ENCODE assay signal across 8 cellular contexts in genomic region chr11:118435893-118436624, GRCh38. TPM values are rescaled to one million over a fixed set of nuclear protein-coding genes. Genes with fewer than 3 reads are reported as not detected.
DNase-seq lines count a peak whose midpoint lies in the region; TF ChIP-seq lines count a peak whose summit lies in the region.

TSS of gene KMT2A (plus strand) at chr11:118436492. CDS start at chr11:118436513, 21 bp downstream.

- H3K9ac ChIP-seq in neuronal stem cell (ENCODE audit: low read depth, low read length, poor library complexity) (peak within 1 kb of the TSS; percentile 98), subcutaneous abdominal adipose tissue (ENCODE audit: low read length in 5 of 5) (peak within 1 kb of the TSS in 4 of 5 donors; percentile 62 to 88 (median 86))

- H3K27me3 ChIP-seq in SJSA1 (replicated peaks) = no peaks in the 10 kb centered on the region
- no peaks in the 10 kb centered on the region for H3K27me3 ChIP-seq in neuronal stem cell (ENCODE audit: control insufficient read depth in 3 of 3, insufficient read depth in 3 of 3, low read depth in 1 of 3, low read length in 3 of 3)
- H3K27me3 ChIP-seq in subcutaneous abdominal adipose tissue (ENCODE audit: control insufficient read depth in 5 of 5, insufficient read depth in 4 of 5, low read length in 5 of 5) = no peaks in the 10 kb centered on the region

- DNase-seq in G401 (ENCODE audit: low spot score) = peak; percentile 97
- DNase-seq in HEK293T (ENCODE audit: extremely low spot score) = peak; percentile 89
- peak; percentile 92 for DNase-seq in MV-4-11 (lab: John Stamatoyannopoulos, UW)
- DNase-seq in SJSA1 (ENCODE audit: low read depth in 1 of 2, low spot score in 2 of 2) = peak; percentile 93
- DNase-seq in activated naive CD4-positive, alpha-beta T cell (lab: John Stamatoyannopoulos, UW) = peak; percentile 91 to 98 (median 92)
- peak; percentile 98 for DNase-seq in foreskin melanocyte
- DNase-seq in neuronal stem cell (ENCODE audit: low spot score) = peak; percentile 100

- peak within 1 kb of the TSS; percentile 99 for H2BK5ac ChIP-seq in neuronal stem cell (ENCODE audit: low read length)

- peak within 1 kb of the TSS; percentile 96 for H3K18ac ChIP-seq in neuronal stem cell (ENCODE audit: low read length)

- no peak within 1 kb of the TSS for H4K8ac ChIP-seq in neuronal stem cell (ENCODE audit: low read depth, low read length)

- no peaks in the 10 kb centered on the region for H3K9me3 ChIP-seq in SJSA1 (replicated peaks)
- no peaks in the 10 kb centered on the region for H3K9me3 ChIP-seq in neuronal stem cell (replicated peaks in 1 of 2; ENCODE audit: control insufficient read depth in 2 of 2, insufficient read depth in 1 of 2, low read depth in 1 of 2, low read length in 2 of 2)
- H3K9me3 ChIP-seq in subcutaneous abdominal adipose tissue (ENCODE audit: control insufficient read depth in 5 of 5, low read length in 5 of 5) = no peaks in the 10 kb centered on the region

- no peak within 1 kb of the TSS for H2BK120ac ChIP-seq in neuronal stem cell (ENCODE audit: low read depth, low read length)

- no peak within 1 kb of the TSS for H2BK12ac ChIP-seq in neuronal stem cell (ENCODE audit: low read length)

- H4K91ac ChIP-seq in neuronal stem cell (ENCODE audit: low read depth, low read length, poor library complexity) = no peak within 1 kb of the TSS

- no CpG with 5 or more reads among the region's 83 CpGs for WGBS in neuronal stem cell (ENCODE audit: extremely low coverage in 2 of 2, insufficient read length in 2 of 2, insufficient replicate concordance in 1 of 2), 2 donors

- H3K36me3 ChIP-seq in SJSA1 (0 out of 2 replicates have a peak, but pooled peaks cover 9% of the 10 kb centered on the region), neuronal stem cell (replicated peaks in 1 of 2; ENCODE audit: control insufficient read depth in 2 of 2, insufficient read depth in 2 of 2, low read length in 2 of 2) (peaks cover 0 to 23% of the 10 kb centered on the region in 2 donors), subcutaneous abdominal adipose tissue (ENCODE audit: control insufficient read depth in 5 of 5, insufficient read depth in 5 of 5, low read length in 5 of 5) (no peaks in the 10 kb centered on the region)

- H3K4me1 ChIP-seq in SJSA1 (replicated peaks) (peaks cover 8% of the 10 kb centered on the region), neuronal stem cell (ENCODE audit: control insufficient read depth in 2 of 2, insufficient read depth in 1 of 2, low read depth in 1 of 2, low read length in 2 of 2) (peaks cover 4 to 20% of the 10 kb centered on the region in 2 donors), subcutaneous abdominal adipose tissue (ENCODE audit: control insufficient read depth in 5 of 5, insufficient read depth in 5 of 5, low read length in 5 of 5) (peaks cover 0 to 57% (median 46%) of the 10 kb centered on the region in 5 donors)

- H2BK15ac ChIP-seq in neuronal stem cell (ENCODE audit: low read length) = peak within 1 kb of the TSS; percentile 71

- peak within 1 kb of the TSS; percentile 67 for H3K23ac ChIP-seq in neuronal stem cell (ENCODE audit: low read depth, low read length, poor library complexity)

- no peaks in the 10 kb centered on the region for H3K79me1 ChIP-seq in neuronal stem cell (ENCODE audit: low read depth, low read length)

- in situ Hi-C loops in G401 (cut with HindIII; ENCODE audit: low sequenced_read_pairs) = no loop called here

- peak within 1 kb of the TSS; percentile 93 for H2AK5ac ChIP-seq in neuronal stem cell (ENCODE audit: low read depth, low read length)

- H3K4me2 ChIP-seq in neuronal stem cell (ENCODE audit: insufficient read depth, low read length, poor library complexity, severe bottlenecking) = peak within 1 kb of the TSS; percentile 89

- CTCF ChIA-PET in HEK293T (lab: Yijun Ruan, JAX) = interaction anchor here (0.6 kb wide), 2 partner anchors 20 to 79 kb away, joined by 3 to 5 read pairs; no protein-coding TSS in a partner anchor

- peak within 1 kb of the TSS; percentile 88 for H2AFZ ChIP-seq in neuronal stem cell (ENCODE audit: low read length)

- peak within 1 kb of the TSS; percentile 87 for H3K14ac ChIP-seq in neuronal stem cell (ENCODE audit: low read length)

- no peak within 1 kb of the TSS for H3K4ac ChIP-seq in neuronal stem cell (ENCODE audit: low read length)

- POLR2A ChIA-PET in HEK293T (lab: Yijun Ruan, JAX) = interaction anchor here (0.8 to 1.8 kb wide), 10 partner anchors 10 to 61 kb away, joined by 3 to 8 read pairs (median 4); no protein-coding TSS in a partner anchor

- H3K4me3 ChIP-seq in SJSA1 (peak within 1 kb of the TSS; percentile 72), neuronal stem cell (ENCODE audit: low read length in 2 of 2) (peak within 1 kb of the TSS; percentile 85 to 97), subcutaneous abdominal adipose tissue (ENCODE audit: low read depth in 1 of 5, low read length in 5 of 5) (peak within 1 kb of the TSS; percentile 70 to 95 (median 86))

- H3K27ac ChIP-seq in SJSA1 (peak within 1 kb of the TSS; percentile 57), neuronal stem cell (replicated peaks; ENCODE audit: low read length) (peak within 1 kb of the TSS; percentile 97), subcutaneous abdominal adipose tissue (ENCODE audit: low read depth, low read length) (peak within 1 kb of the TSS; percentile 81)

TF ChIP-seq in HEK293T, 16 proteins besides CTCF, POLR2A, EP300 and RAD21:
- TF ChIP-seq CTBP1 (IDR thresholded peaks at IDR 0.05; ENCODE audit: borderline replicate concordance) = peak; percentile 63; the same call in 1 of the 2 replicates
- TF ChIP-seq FOXK2 (IDR thresholded peaks at IDR 0.05) = no peak
- TF ChIP-seq FOXA1 (IDR thresholded peaks at IDR 0.05) = no peak
- no peak for TF ChIP-seq HDGF (IDR thresholded peaks at IDR 0.05; ENCODE audit: borderline replicate concordance)
- TF ChIP-seq TARDBP (IDR thresholded peaks at IDR 0.05) = peak; percentile 98
- peak; percentile 100 for TF ChIP-seq LEF1 (IDR thresholded peaks at IDR 0.05; ENCODE audit: borderline replicate concordance)
- TF ChIP-seq BHLHE40 (IDR thresholded peaks at IDR 0.05; ENCODE audit: borderline replicate concordance) = no peak
- TF ChIP-seq ZNF384 (IDR thresholded peaks at IDR 0.05) = no peak
- TF ChIP-seq PKNOX1 (IDR thresholded peaks at IDR 0.05) = no peak
- peak; percentile 98 for TF ChIP-seq FOXM1 (IDR thresholded peaks at IDR 0.05; ENCODE audit: borderline replicate concordance)
- no peak for TF ChIP-seq SUZ12 (IDR thresholded peaks at IDR 0.05)
- no peak for TF ChIP-seq L3MBTL2 (conservative IDR thresholded peaks at IDR 0.05)
- TF ChIP-seq ELF4 (IDR thresholded peaks at IDR 0.05) = no peak
- TF ChIP-seq NFRKB (IDR thresholded peaks at IDR 0.05) = no peak; the same call in 1 of the 2 replicates
- no peak for TF ChIP-seq SP1 (IDR thresholded peaks at IDR 0.05)
- peak; percentile 91 for TF ChIP-seq ARNT (IDR thresholded peaks at IDR 0.05)

RNA-seq across cellular contexts. Expression of gene KMT2A, which starts in this region (rescaled TPM):
- 6.6 and 20.5 TPM in 2 replicates for total RNA-seq in G401 (2014; rRNA removed; shearing (Covaris generic))
- 12.8 and 13.4 TPM in 2 replicates for total RNA-seq in SJSA1 (2014; rRNA removed; shearing (Covaris generic))
- 15.7 TPM for polyA plus RNA-seq in neuronal stem cell (2013, experiment 1 of 2)
- 16.0 TPM for polyA plus RNA-seq in neuronal stem cell (2013, experiment 2 of 2)

Comparison
In these comparisons a context has a peak if more than half of its experiments do, and no peak if none do; other contexts are left out.
1. Peak in every context shown above with its lines: DNase-seq, H3K4me3 ChIP-seq and H3K27ac ChIP-seq.